8 cellular contexts compared by ENCODE assay signal in genomic region chr12:62190921-62191746, GRCh38.
DNase-seq lines count a peak whose midpoint lies in the region; ATAC-seq and TF ChIP-seq lines count a peak whose summit lies in the region.

No MANE protein-coding gene starts in this region.

- in situ Hi-C loops in gastrocnemius medialis (cut with MboI; ENCODE audit: low sequenced_read_pairs in 4 of 4), result no loop called here

- peak; percentile 66 for DNase-seq in GM23338 (ENCODE audit: low spot score)
- DNase-seq in activated naive CD4-positive, alpha-beta T cell treated with anti-CD3 and anti-CD28 coated beads for 36 hours, result peak; percentile 34
- DNase-seq in hepatic stellate cell (ENCODE audit: low spot score), result peak; percentile 11
- no peak for DNase-seq in gastrocnemius medialis
- DNase-seq in PC-9, result no peak
- DNase-seq in mesenteric fat pad (ENCODE audit: low spot score), result no peak

- H4K20me1 ChIP-seq in GM23338 (replicated peaks; ENCODE audit: insufficient read depth) (no peaks in the 10 kb centered on the region), PC-9 (ENCODE audit: insufficient read depth) (no peaks in the 10 kb centered on the region; the same call in 1 of the 2 replicates)

- no peaks in the 10 kb centered on the region for H3K36me3 Mint-ChIP-seq in GM23338 (ENCODE audit: low read depth)
- no peaks in the 10 kb centered on the region for H3K36me3 Mint-ChIP-seq in activated naive CD4-positive, alpha-beta T cell treated with anti-CD3 and anti-CD28 coated beads for 36 hours (ENCODE audit: low read depth)

- TF ChIP-seq POLR2A in gastrocnemius medialis (IDR thresholded peaks at IDR 0.05), result no peak

- peaks cover 3% of the 10 kb centered on the region; the same call in 1 of the 3 replicates for H3K9me3 Mint-ChIP-seq in GM23338
- no peaks in the 10 kb centered on the region for H3K9me3 Mint-ChIP-seq in activated naive CD4-positive, alpha-beta T cell treated with anti-CD3 and anti-CD28 coated beads for 36 hours

- BruUV-seq in PC-9 (replicated peaks; lab: Mats Ljungman, UMichigan), result no TSS peak

- H3K4me2 ChIP-seq in GM23338 (peak overlapping the region; percentile 80), PC-9 (no peak overlapping the region)

- peaks cover 24% of the 10 kb centered on the region for H3K4me1 Mint-ChIP-seq in GM23338
- H3K4me1 Mint-ChIP-seq in activated naive CD4-positive, alpha-beta T cell treated with anti-CD3 and anti-CD28 coated beads for 36 hours (ENCODE audit: low read depth), result peaks cover 14% of the 10 kb centered on the region

- H3K4me3 ChIP-seq in GM23338 (peak overlapping the region; percentile 59), gastrocnemius medialis (peak overlapping the region; percentile 32 to 60 (median 44)), PC-9 (no peak overlapping the region)

- H3K79me2 ChIP-seq in GM23338 (replicated peaks; ENCODE audit: insufficient read depth), result no peaks in the 10 kb centered on the region
- no peaks in the 10 kb centered on the region for H3K79me2 ChIP-seq in PC-9 (ENCODE audit: low read depth)

- H3K27me3 ChIP-seq in GM23338 (ENCODE audit: insufficient read depth) (peaks cover 42% of the 10 kb centered on the region), gastrocnemius medialis (peaks cover 22 to 37% (median 32%) of the 10 kb centered on the region in 3 donors), PC-9 (ENCODE audit: insufficient read depth, low read depth) (no peaks in the 10 kb centered on the region)

- H3K9me3 ChIP-seq in gastrocnemius medialis, result no peaks in the 10 kb centered on the region
- peaks cover 2% of the 10 kb centered on the region; the same call in 1 of the 2 replicates for H3K9me3 ChIP-seq in PC-9 (ENCODE audit: insufficient read depth, low read depth)

- TF ChIP-seq CTCF in GM23338 (conservative IDR thresholded peaks at IDR 0.05; ENCODE audit: low read depth in 2 of 2) (no peak), gastrocnemius medialis (IDR thresholded peaks at IDR 0.05 in 4 of 5, conservative IDR thresholded peaks at IDR 0.05 in 1 of 5) (no peak), PC-9 (conservative IDR thresholded peaks at IDR 0.05) (no peak)

- CTCF ChIA-PET in activated naive CD4-positive, alpha-beta T cell treated with anti-CD3 and anti-CD28 coated beads for 36 hours (lab: Charles Lee), result interaction anchor here (0.5 to 1.0 kb wide), 4 partner anchors 17 to 244 kb away, joined by 3 to 4 read pairs (median 3); no protein-coding TSS in a partner anchor
- CTCF ChIA-PET in PC-9 (lab: Charles Lee), result no interaction called here

- H3K4me1 ChIP-seq in GM23338 (ENCODE audit: insufficient read depth) (peaks cover 15% of the 10 kb centered on the region), gastrocnemius medialis (peaks cover 18 to 21% of the 10 kb centered on the region in 2 donors), PC-9 (replicated peaks; ENCODE audit: insufficient read depth) (peaks cover 20% of the 10 kb centered on the region)

- H3K27ac Mint-ChIP-seq in GM23338, result no peak overlapping the region
- H3K27ac Mint-ChIP-seq in activated naive CD4-positive, alpha-beta T cell treated with anti-CD3 and anti-CD28 coated beads for 36 hours, result no peak overlapping the region

- POLR2A ChIA-PET in PC-9 (lab: Charles Lee; ENCODE audit: unreplicated experiment), result no interaction called here

- H3K36me3 ChIP-seq in GM23338 (ENCODE audit: insufficient read depth) (no peaks in the 10 kb centered on the region), gastrocnemius medialis (no peaks in the 10 kb centered on the region), PC-9 (ENCODE audit: low read depth) (no peaks in the 10 kb centered on the region)

- intact Hi-C loops in activated naive CD4-positive, alpha-beta T cell treated with anti-CD3 and anti-CD28 coated beads for 36 hours (cut with micrococcal nuclease), result loop anchor here (2.0 to 10.0 kb wide), 5 partner anchors 32 to 536 kb away; no protein-coding TSS in a partner anchor
- intact Hi-C loops in gastrocnemius medialis (cut with DNase I; ENCODE audit: low total_unique reads) (no loop called here), PC-9 (cut with micrococcal nuclease; ENCODE audit: unreplicated experiment) (no loop called here)

- ATAC-seq in GM23338, result peak; percentile 72
- ATAC-seq in gastrocnemius medialis, result no peak
- no peak for ATAC-seq in HG03469 (IDR thresholded peaks at IDR 0.05; ENCODE audit: unreplicated experiment)
- no peak for ATAC-seq in HG03354 (IDR thresholded peaks at IDR 0.05; ENCODE audit: poor library complexity, severe bottlenecking, unreplicated experiment)

- H2AFZ ChIP-seq in GM23338, result peak overlapping the region; percentile 97
- no peak overlapping the region for H2AFZ ChIP-seq in PC-9

- H3F3A ChIP-seq in GM23338 (replicated peaks; ENCODE audit: low read depth) (no peaks in the 10 kb centered on the region), PC-9 (ENCODE audit: insufficient read depth, low read depth) (no peaks in the 10 kb centered on the region)

- peak overlapping the region; percentile 81 for H3K4me3 Mint-ChIP-seq in GM23338
- peak overlapping the region; percentile 78 for H3K4me3 Mint-ChIP-seq in activated naive CD4-positive, alpha-beta T cell treated with anti-CD3 and anti-CD28 coated beads for 36 hours

- H3K9me2 ChIP-seq in GM23338 (ENCODE audit: insufficient read depth), result no peaks in the 10 kb centered on the region
- no peaks in the 10 kb centered on the region for H3K9me2 ChIP-seq in PC-9 (ENCODE audit: insufficient read depth)

- H3K27ac ChIP-seq in GM23338 (ENCODE audit: low read depth), result no peak overlapping the region
- H3K27ac ChIP-seq in gastrocnemius medialis, result no peak overlapping the region
- H3K27ac ChIP-seq in PC-9, result no peak overlapping the region

- peaks cover 31% of the 10 kb centered on the region for H3K27me3 Mint-ChIP-seq in GM23338 (ENCODE audit: insufficient read depth, low read depth, poor library complexity)
- peaks cover 36% of the 10 kb centered on the region for H3K27me3 Mint-ChIP-seq in activated naive CD4-positive, alpha-beta T cell treated with anti-CD3 and anti-CD28 coated beads for 36 hours (ENCODE audit: low read depth)

TF ChIP-seq in GM23338, 12 proteins besides CTCF, POLR2A, EP300 and RAD21:
- TF ChIP-seq EZH2 (IDR thresholded peaks at IDR 0.05; ENCODE audit: low read depth, unreplicated experiment) (peak; percentile 78), CREB1 (CRISPR knock-in tag; IDR thresholded peaks at IDR 0.05; ENCODE audit: low read depth) (no peak)
TF ChIP-seq in GM23338: peak in this region for 1.

Comparison
In these comparisons a context has a peak if more than half of its experiments do, and no peak if none do; other contexts are left out.
1. DNase-seq: peak in GM23338 (single experiment), activated naive CD4-positive, alpha-beta T cell treated with anti-CD3 and anti-CD28 coated beads for 36 hours (single experiment) and hepatic stellate cell (single experiment); none in gastrocnemius medialis (0 of 2), PC-9 (0 of 2) and mesenteric fat pad (single experiment).